In the genomic region with DNA sequence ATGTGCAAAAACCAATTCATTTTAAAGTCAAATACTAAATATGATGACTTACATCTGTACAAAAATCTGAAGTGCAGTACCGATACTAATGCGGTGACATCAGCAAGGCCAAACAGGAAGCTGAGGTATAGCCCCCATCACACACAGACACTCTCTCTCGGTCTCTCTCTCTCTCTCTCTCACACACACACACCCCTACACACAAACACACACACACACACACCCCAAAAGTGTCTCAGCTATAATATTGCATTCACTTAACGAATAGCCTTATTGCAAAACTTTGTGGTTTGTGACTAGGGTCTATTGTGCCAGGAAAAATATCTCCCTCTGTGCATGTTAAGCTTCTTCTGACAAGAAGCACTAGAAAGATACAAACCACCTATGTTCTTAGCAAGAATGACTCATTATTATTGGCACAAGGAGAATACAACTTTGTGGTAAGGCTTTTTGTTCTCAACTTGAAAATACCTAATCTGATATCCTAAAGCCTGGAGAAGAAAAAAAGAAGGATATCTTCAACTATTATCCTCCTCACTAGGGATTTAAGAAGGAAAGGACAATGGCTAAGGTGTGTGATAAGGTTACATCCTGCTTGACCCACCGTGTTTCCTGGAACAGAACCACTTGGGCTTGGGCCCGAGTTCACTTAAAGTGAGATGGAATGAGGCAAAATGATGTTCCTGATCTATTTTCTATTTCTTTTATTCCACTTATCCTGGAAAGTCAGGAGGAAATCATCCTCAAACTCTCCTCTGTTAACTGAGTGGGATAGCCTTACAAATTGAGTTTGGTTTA, we compare ENCODE assay signal across 8 cellular contexts.
DNase-seq lines count a peak whose midpoint lies in the region; ATAC-seq and TF ChIP-seq lines count a peak whose summit lies in the region.

No MANE protein-coding gene starts in this region.

- H3K4me3 ChIP-seq in fibroblast of the aortic adventitia (ENCODE audit: low read depth, low read length): no peak overlapping the region

- H3K4me1 Mint-ChIP-seq in CD4-positive, alpha-beta T cell (ENCODE audit: low read depth): peaks cover 28% of the 10 kb centered on the region
- H3K4me1 Mint-ChIP-seq in activated CD8-positive, alpha-beta T cell treated with anti-CD3 and anti-CD28 coated beads, Interleukin-2, amount 10 ng/mL, durations not matched to agents 7 days and 5 days (ENCODE audit: low read depth): peaks cover 49% of the 10 kb centered on the region

- peaks cover 7% of the 10 kb centered on the region for H3K36me3 Mint-ChIP-seq in CD4-positive, alpha-beta T cell (ENCODE audit: low read depth)
- H3K36me3 Mint-ChIP-seq in activated CD8-positive, alpha-beta T cell treated with anti-CD3 and anti-CD28 coated beads, Interleukin-2, amount 10 ng/mL, durations not matched to agents 7 days and 5 days (ENCODE audit: low read depth): peaks cover 40% of the 10 kb centered on the region

- H3K27ac ChIP-seq in CD4-positive, alpha-beta T cell (ENCODE audit: low read depth, low read length): peak overlapping the region; percentile 22

- intact Hi-C loops in CD4-positive, alpha-beta T cell (cut with DNase I, micrococcal nuclease): loop anchor here in 1 of 2 experiments (1.0 to 2.0 kb wide), 2 partner anchors 24 to 27 kb away; no protein-coding TSS in a partner anchor

- no peaks in the 10 kb centered on the region for H3K27me3 Mint-ChIP-seq in CD4-positive, alpha-beta T cell
- no peaks in the 10 kb centered on the region for H3K27me3 Mint-ChIP-seq in activated CD8-positive, alpha-beta T cell treated with anti-CD3 and anti-CD28 coated beads, Interleukin-2, amount 10 ng/mL, durations not matched to agents 7 days and 5 days (ENCODE audit: low read depth)

- POLR2A ChIA-PET in CD4-positive, alpha-beta T cell (lab: Charles Lee): interaction anchor here (1.0 to 2.1 kb wide), 5 partner anchors 23 to 1453 kb away, joined by 3 to 11 read pairs (median 3); partner anchors contain the start of gene NIBAN1
- POLR2A ChIA-PET in activated CD8-positive, alpha-beta T cell treated with anti-CD3 and anti-CD28 coated beads, Interleukin-2, amount 10 ng/mL, durations not matched to agents 7 days and 5 days (lab: Charles Lee): interaction anchor here (0.6 to 1.4 kb wide), 3 partner anchors 24 to 190 kb away, joined by 3 to 11 read pairs (median 3); partner anchors contain the start of gene NIBAN1

- H3K27me3 ChIP-seq in CD4-positive, alpha-beta T cell (ENCODE audit: control insufficient read depth, insufficient read depth, low read length): no peaks in the 10 kb centered on the region

- no peaks in the 10 kb centered on the region for H3K9me3 ChIP-seq in CD4-positive, alpha-beta T cell (ENCODE audit: control insufficient read depth, low read length)

- DNase-seq in CD4-positive, alpha-beta T cell: peak in 8 of 10 experiments; percentile 9 to 52 (median 26)
- DNase-seq in GM20000 (ENCODE audit: low spot score) (peak; percentile 60), fibroblast of the aortic adventitia (ENCODE audit: low read depth) (peak; percentile 99), RPMI8226 (no peak), DMS 273 (lab: John Stamatoyannopoulos, UW; ENCODE audit: unreplicated experiment) (no peak)
- DNase-seq in activated CD8-positive, alpha-beta T cell treated with anti-CD3 and anti-CD28 coated beads, Interleukin-2, amount 10 ng/mL, durations not matched to agents 7 days and 5 days: peak; percentile 81
- DNase-seq in stimulated activated CD8-positive, alpha-beta memory T cell treated with anti-CD3 and anti-CD28 coated beads, Interleukin-15, amount 100 ng/mL, for 1 hour (ENCODE audit: low read depth): peak; percentile 24

- peak overlapping the region; percentile 73 for H3K27ac Mint-ChIP-seq in CD4-positive, alpha-beta T cell
- H3K27ac Mint-ChIP-seq in activated CD8-positive, alpha-beta T cell treated with anti-CD3 and anti-CD28 coated beads, Interleukin-2, amount 10 ng/mL, durations not matched to agents 7 days and 5 days: peak overlapping the region; percentile 79

- H3K4me3 Mint-ChIP-seq in CD4-positive, alpha-beta T cell: peak overlapping the region; percentile 43
- peak overlapping the region; percentile 50 for H3K4me3 Mint-ChIP-seq in activated CD8-positive, alpha-beta T cell treated with anti-CD3 and anti-CD28 coated beads, Interleukin-2, amount 10 ng/mL, durations not matched to agents 7 days and 5 days

- no peak for TF ChIP-seq CTCF in CD4-positive, alpha-beta T cell (IDR thresholded peaks at IDR 0.05)
- no peak for TF ChIP-seq CTCF in GM20000 (IDR thresholded peaks at IDR 0.05; ENCODE audit: extremely low read depth, missing control alignments)
- no peak for TF ChIP-seq CTCF in fibroblast of the aortic adventitia (IDR thresholded peaks at IDR 0.05; ENCODE audit: insufficient read depth, low read length)

- CTCF ChIA-PET in CD4-positive, alpha-beta T cell (lab: Charles Lee): interaction anchor here (1.0 kb wide), 2 partner anchors 23 to 105 kb away, joined by 3 to 4 read pairs; no protein-coding TSS in a partner anchor
- CTCF ChIA-PET in activated CD8-positive, alpha-beta T cell treated with anti-CD3 and anti-CD28 coated beads, Interleukin-2, amount 10 ng/mL, durations not matched to agents 7 days and 5 days (lab: Charles Lee): interaction anchor here (0.8 to 2.3 kb wide), 7 partner anchors 21 to 303 kb away, joined by 3 to 8 read pairs (median 3); no protein-coding TSS in a partner anchor

- no peaks in the 10 kb centered on the region for H3K9me3 Mint-ChIP-seq in CD4-positive, alpha-beta T cell
- H3K9me3 Mint-ChIP-seq in activated CD8-positive, alpha-beta T cell treated with anti-CD3 and anti-CD28 coated beads, Interleukin-2, amount 10 ng/mL, durations not matched to agents 7 days and 5 days (ENCODE audit: insufficient read depth): no peaks in the 10 kb centered on the region

- ATAC-seq in CD4-positive, alpha-beta T cell (ENCODE audit: poor library complexity): peak; percentile 87
- peak; percentile 80 for ATAC-seq in HG03575 (IDR thresholded peaks at IDR 0.05; ENCODE audit: extremely low read depth, insufficient number of reproducible peaks, low FRiP score, unreplicated experiment)
- peak; percentile 86 for ATAC-seq in activated CD8-positive, alpha-beta T cell treated with anti-CD3 and anti-CD28 coated beads, Interleukin-2, amount 10 ng/mL, durations not matched to agents 7 days and 5 days

Comparison
In these comparisons a context has a peak if more than half of its experiments do, and no peak if none do; other contexts are left out.
1. DNase-seq: peak in CD4-positive, alpha-beta T cell (8 of 10), GM20000 (single experiment), activated CD8-positive, alpha-beta T cell treated with anti-CD3 and anti-CD28 coated beads, Interleukin-2, amount 10 ng/mL, durations not matched to agents 7 days and 5 days (single experiment), fibroblast of the aortic adventitia (single experiment) and stimulated activated CD8-positive, alpha-beta memory T cell treated with anti-CD3 and anti-CD28 coated beads, Interleukin-15, amount 100 ng/mL, for 1 hour (single experiment); none in RPMI8226 (single experiment) and DMS 273 (single experiment).
2. Peak in every context shown above with its lines, with median percentiles within 50 percentile points of each other: ATAC-seq.